In genomic region chr3:4533489-4534443, GRCh38 we compare ENCODE assay signal across 1 cellular context.
TF ChIP-seq lines count a peak whose summit lies in the region.

No MANE protein-coding gene starts in this region.

TF ChIP-seq in HepG2, 621 proteins besides CTCF, POLR2A, EP300 and RAD21 (continued from another document):
- no peak for TF ChIP-seq ZNF276 (CRISPR knock-in tag; IDR thresholded peaks at IDR 0.05; ENCODE audit: low read depth)
- 0 out of 2 replicates have a peak, but pooled peaks have one; percentile 25 for TF ChIP-seq ZNF629 (CRISPR knock-in tag; conservative IDR thresholded peaks at IDR 0.05)
- no peak for TF ChIP-seq ZBED4 (CRISPR knock-in tag; IDR thresholded peaks at IDR 0.05; ENCODE audit: borderline replicate concordance)
- no peak for TF ChIP-seq ZNF431 (CRISPR knock-in tag; IDR thresholded peaks at IDR 0.05; ENCODE audit: borderline replicate concordance, low read depth)
- peak; percentile 77; the same call in 1 of the 2 replicates for TF ChIP-seq HNF4A (CRISPR knock-in tag; IDR thresholded peaks at IDR 0.05)
- TF ChIP-seq ZNF703 (CRISPR knock-in tag; IDR thresholded peaks at IDR 0.05; ENCODE audit: borderline replicate concordance) = no peak
- TF ChIP-seq NCOR1 (IDR thresholded peaks at IDR 0.05; ENCODE audit: borderline replicate concordance, low read length) = peak; percentile 93
- TF ChIP-seq JUND (CRISPR knock-in tag; IDR thresholded peaks at IDR 0.05) = no peak
- no peak for TF ChIP-seq PAWR (CRISPR knock-in tag; IDR thresholded peaks at IDR 0.05; ENCODE audit: borderline replicate concordance)
- TF ChIP-seq MYNN (CRISPR knock-in tag; IDR thresholded peaks at IDR 0.05; ENCODE audit: low read depth) = no peak
- TF ChIP-seq ZNF616 (CRISPR knock-in tag; IDR thresholded peaks at IDR 0.05; ENCODE audit: low read depth) = no peak
- peak; percentile 12; the same call in 1 of the 2 replicates for TF ChIP-seq GATAD2A (CRISPR knock-in tag; IDR thresholded peaks at IDR 0.05)
- no peak for TF ChIP-seq TOE1 (CRISPR knock-in tag; IDR thresholded peaks at IDR 0.05)
- no peak for TF ChIP-seq LBX2 (CRISPR knock-in tag; IDR thresholded peaks at IDR 0.05; ENCODE audit: borderline replicate concordance)
- TF ChIP-seq CREM (IDR thresholded peaks at IDR 0.05) = 0 out of 2 replicates have a peak, but pooled peaks have one; percentile 24
- no peak for TF ChIP-seq CREM (CRISPR knock-in tag; IDR thresholded peaks at IDR 0.05)
- TF ChIP-seq SP2 (CRISPR knock-in tag; IDR thresholded peaks at IDR 0.05) = no peak
- peak; percentile 57; the same call in 1 of the 2 replicates for TF ChIP-seq PBX2 (CRISPR knock-in tag; IDR thresholded peaks at IDR 0.05)
- no peak for TF ChIP-seq TGIF2 (CRISPR knock-in tag; IDR thresholded peaks at IDR 0.05)
- TF ChIP-seq STAT5B (CRISPR knock-in tag; IDR thresholded peaks at IDR 0.05) = no peak
- 0 out of 2 replicates have a peak, but pooled peaks have one; percentile 14 for TF ChIP-seq SOX5 (CRISPR knock-in tag; IDR thresholded peaks at IDR 0.05; ENCODE audit: borderline replicate concordance)
- TF ChIP-seq ONECUT2 (CRISPR knock-in tag; IDR thresholded peaks at IDR 0.05) = no peak
- TF ChIP-seq SOX6 (IDR thresholded peaks at IDR 0.05) = no peak
- TF ChIP-seq SOX6 (CRISPR knock-in tag; IDR thresholded peaks at IDR 0.05) = peak; percentile 72
- no peak for TF ChIP-seq MEF2D (CRISPR knock-in tag; IDR thresholded peaks at IDR 0.05)
- no peak for TF ChIP-seq FOXK1 (CRISPR knock-in tag; IDR thresholded peaks at IDR 0.05; ENCODE audit: borderline replicate concordance, low read depth)
- TF ChIP-seq HNF4G (IDR thresholded peaks at IDR 0.05; ENCODE audit: borderline replicate concordance, low read depth, low read length) = peak; percentile 63
- no peak for TF ChIP-seq HNF4G (CRISPR knock-in tag; IDR thresholded peaks at IDR 0.05; ENCODE audit: borderline replicate concordance, low read depth)
- no peak for TF ChIP-seq ZNF331 (CRISPR knock-in tag; IDR thresholded peaks at IDR 0.05)
